2 cellular contexts compared by ENCODE assay signal in genomic region chr17:3989156-3989886, GRCh38.
TF ChIP-seq lines count a peak whose summit lies in the region.

No MANE protein-coding gene starts in this region.

TF ChIP-seq in WTC11, 78 proteins besides CTCF, POLR2A, EP300 and RAD21:
- TF ChIP-seq USF1 (CRISPR knock-in tag; IDR thresholded peaks at IDR 0.05) (peak; percentile 13; the same call in 1 of the 2 replicates), TCF7 (CRISPR knock-in tag; IDR thresholded peaks at IDR 0.05; ENCODE audit: low read depth) (no peak)

TF ChIP-seq in HepG2, 621 proteins besides CTCF, POLR2A, EP300 and RAD21:
- TF ChIP-seq GLMP (CRISPR knock-in tag; IDR thresholded peaks at IDR 0.05; ENCODE audit: borderline replicate concordance): no peak
- TF ChIP-seq ZNF639 (CRISPR knock-in tag; conservative IDR thresholded peaks at IDR 0.05): no peak
- TF ChIP-seq NCOA2 (CRISPR knock-in tag; IDR thresholded peaks at IDR 0.05): no peak
- TF ChIP-seq, protein P1, sequence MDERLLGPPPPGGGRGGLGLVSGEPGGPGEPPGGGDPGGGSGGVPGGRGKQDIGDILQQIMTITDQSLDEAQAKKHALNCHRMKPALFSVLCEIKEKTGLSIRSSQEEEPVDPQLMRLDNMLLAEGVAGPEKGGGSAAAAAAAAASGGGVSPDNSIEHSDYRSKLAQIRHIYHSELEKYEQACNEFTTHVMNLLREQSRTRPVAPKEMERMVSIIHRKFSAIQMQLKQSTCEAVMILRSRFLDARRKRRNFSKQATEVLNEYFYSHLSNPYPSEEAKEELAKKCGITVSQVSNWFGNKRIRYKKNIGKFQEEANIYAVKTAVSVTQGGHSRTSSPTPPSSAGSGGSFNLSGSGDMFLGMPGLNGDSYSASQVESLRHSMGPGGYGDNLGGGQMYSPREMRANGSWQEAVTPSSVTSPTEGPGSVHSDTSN (CRISPR knock-in tag; IDR thresholded peaks at IDR 0.05): no peak
- no peak for TF ChIP-seq TMF1 (CRISPR knock-in tag; IDR thresholded peaks at IDR 0.05; ENCODE audit: low read depth)
- TF ChIP-seq MED1 (CRISPR knock-in tag; IDR thresholded peaks at IDR 0.05): no peak
- TF ChIP-seq RBM22 (optimal IDR thresholded peaks at IDR 0.05; ENCODE audit: low read length): no peak
- TF ChIP-seq, protein P2, sequence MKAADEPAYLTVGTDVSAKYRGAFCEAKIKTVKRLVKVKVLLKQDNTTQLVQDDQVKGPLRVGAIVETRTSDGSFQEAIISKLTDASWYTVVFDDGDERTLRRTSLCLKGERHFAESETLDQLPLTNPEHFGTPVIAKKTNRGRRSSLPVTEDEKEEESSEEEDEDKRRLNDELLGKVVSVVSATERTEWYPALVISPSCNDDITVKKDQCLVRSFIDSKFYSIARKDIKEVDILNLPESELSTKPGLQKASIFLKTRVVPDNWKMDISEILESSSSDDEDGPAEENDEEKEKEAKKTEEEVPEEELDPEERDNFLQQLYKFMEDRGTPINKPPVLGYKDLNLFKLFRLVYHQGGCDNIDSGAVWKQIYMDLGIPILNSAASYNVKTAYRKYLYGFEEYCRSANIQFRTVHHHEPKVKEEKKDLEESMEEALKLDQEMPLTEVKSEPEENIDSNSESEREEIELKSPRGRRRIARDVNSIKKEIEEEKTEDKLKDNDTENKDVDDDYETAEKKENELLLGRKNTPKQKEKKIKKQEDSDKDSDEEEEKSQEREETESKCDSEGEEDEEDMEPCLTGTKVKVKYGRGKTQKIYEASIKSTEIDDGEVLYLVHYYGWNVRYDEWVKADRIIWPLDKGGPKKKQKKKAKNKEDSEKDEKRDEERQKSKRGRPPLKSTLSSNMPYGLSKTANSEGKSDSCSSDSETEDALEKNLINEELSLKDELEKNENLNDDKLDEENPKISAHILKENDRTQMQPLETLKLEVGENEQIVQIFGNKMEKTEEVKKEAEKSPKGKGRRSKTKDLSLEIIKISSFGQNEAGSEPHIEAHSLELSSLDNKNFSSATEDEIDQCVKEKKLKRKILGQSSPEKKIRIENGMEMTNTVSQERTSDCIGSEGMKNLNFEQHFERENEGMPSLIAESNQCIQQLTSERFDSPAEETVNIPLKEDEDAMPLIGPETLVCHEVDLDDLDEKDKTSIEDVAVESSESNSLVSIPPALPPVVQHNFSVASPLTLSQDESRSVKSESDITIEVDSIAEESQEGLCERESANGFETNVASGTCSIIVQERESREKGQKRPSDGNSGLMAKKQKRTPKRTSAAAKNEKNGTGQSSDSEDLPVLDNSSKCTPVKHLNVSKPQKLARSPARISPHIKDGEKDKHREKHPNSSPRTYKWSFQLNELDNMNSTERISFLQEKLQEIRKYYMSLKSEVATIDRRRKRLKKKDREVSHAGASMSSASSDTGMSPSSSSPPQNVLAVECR (CRISPR knock-in tag; IDR thresholded peaks at IDR 0.05; ENCODE audit: borderline replicate concordance): no peak
- TF ChIP-seq MBNL3 (CRISPR knock-in tag; conservative IDR thresholded peaks at IDR 0.05): no peak
- no peak for TF ChIP-seq HCFC1 (IDR thresholded peaks at IDR 0.05; ENCODE audit: low read depth, low read length)
- no peak for TF ChIP-seq ZNF343 (CRISPR knock-in tag; IDR thresholded peaks at IDR 0.05)
- TF ChIP-seq ZNF33A (CRISPR knock-in tag; IDR thresholded peaks at IDR 0.05; ENCODE audit: borderline replicate concordance): no peak
- TF ChIP-seq CCAR2 (optimal IDR thresholded peaks at IDR 0.05; ENCODE audit: low read depth, low read length): no peak
- no peak for TF ChIP-seq GZF1 (CRISPR knock-in tag; IDR thresholded peaks at IDR 0.05)
TF ChIP-seq in HepG2: peak in this region for 0.
